16 cellular contexts compared by ENCODE assay signal in genomic region chr20:3042621-3043020, GRCh38. TPM values are rescaled to one million over a fixed set of nuclear protein-coding genes. Genes with fewer than 3 reads are reported as not detected.
A peak's percentile ranks its signal among the peaks of the same experiment; 100 is the strongest.
DNase-seq lines count a peak whose midpoint lies in the region; ATAC-seq, FAIRE-seq and TF ChIP-seq lines count a peak whose summit lies in the region.
"Had no signal": no experiment of that assay in that cellular context is flagged by ENCODE, and none has a peak within 500 bp of the region (broad histone marks: within the 10 kb centered on the region; RNA-seq: fewer than 3 reads in every experiment).

No MANE protein-coding gene starts in this region.

- H3K27me3 ChIP-seq in adrenal gland (no peaks in the 10 kb centered on the region), hepatocyte (no peaks in the 10 kb centered on the region)
- H3K27me3 ChIP-seq: neural progenitor cell had no signal

- intact Hi-C loops in adrenal gland (cut with DNase I) (no loop called here), sciatic nerve (cut with DNase I) (no loop called here)

- H3K4me3 ChIP-seq in adrenal gland (no peak overlapping the region), hepatocyte (no peak overlapping the region)
- H3K4me3 ChIP-seq: neural progenitor cell had no signal

- H3K9me3 ChIP-seq in adrenal gland (replicated peaks in 1 of 3) (no peaks in the 10 kb centered on the region), hepatocyte (ENCODE audit: low read depth) (no peaks in the 10 kb centered on the region)

- no peak overlapping the region for H2AFZ ChIP-seq in hepatocyte
- H2AFZ ChIP-seq: neural progenitor cell had no signal

- DNase-seq in COR-L47 (lab: John Stamatoyannopoulos, UW) (peak; percentile 24), adrenal gland (peak in 6 of 7 donors; percentile 37 to 76 (median 48)), hepatocyte (ENCODE audit: low spot score) (no peak), sciatic nerve (ENCODE audit: low spot score) (peak; percentile 80), H54 (ENCODE audit: insufficient read length, low spot score) (no peak), NCI-H226 (no peak), amniotic stem cell (lab: John Stamatoyannopoulos, UW) (no peak)
- DNase-seq: activated CD4-positive, alpha-beta T cell treated with anti-CD3 and anti-CD28 coated beads for 1 hour; activated T-cell treated with anti-CD3 and anti-CD28 coated beads for 4 hours; Karpas-422; stimulated activated CD4-positive, alpha-beta T cell treated with anti-CD3 and anti-CD28 coated beads, Interleukin-12 subunit alpha, Interleukin-12 subunit beta, amount 100 ng/mL, for 4 hours had no signal

- no peaks in the 10 kb centered on the region for H3K9me2 ChIP-seq in hepatocyte (replicated peaks; ENCODE audit: insufficient read depth)

- H3K4me1 ChIP-seq in adrenal gland (replicated peaks in 1 of 2): peaks cover 4 to 16% of the 10 kb centered on the region in 2 donors
- H3K4me1 ChIP-seq in hepatocyte (ENCODE audit: insufficient read depth): peaks cover 26% of the 10 kb centered on the region

- no peak for TF ChIP-seq POLR2A in adrenal gland (IDR thresholded peaks at IDR 0.05)
- TF ChIP-seq POLR2A in H54 (IDR thresholded peaks at IDR 0.05; ENCODE audit: low read depth, low read length): no peak

- WGBS in adrenal gland, 4 donors: 68 to 85% (median 75%) methylated on average over 2 to 5 of the region's 5 CpGs
- 88% methylated on average over 5 of the region's 5 CpGs for WGBS in hepatocyte (ENCODE audit: low lambda C conversion rate, missing lambda C conversion rate)

- peaks cover 13% of the 10 kb centered on the region for H3K79me2 ChIP-seq in hepatocyte

- no peak overlapping the region for H3K4me2 ChIP-seq in hepatocyte
- H3K4me2 ChIP-seq: neural progenitor cell had no signal

- H3K36me3 ChIP-seq in adrenal gland (replicated peaks in 1 of 2) (peaks cover 0 to 30% of the 10 kb centered on the region in 2 donors), hepatocyte (replicated peaks; ENCODE audit: insufficient read depth, low read depth) (no peaks in the 10 kb centered on the region)

- H4K20me1 ChIP-seq in hepatocyte (ENCODE audit: insufficient read depth, poor library complexity, severe bottlenecking): no peaks in the 10 kb centered on the region

- FAIRE-seq in H54 (lab: Jason Lieb, UNC): no peak

- H3K27ac ChIP-seq in adrenal gland (peak overlapping the region in 3 of 5 donors; percentile 36 to 84 (median 71)), hepatocyte (peak overlapping the region; percentile 85)
- H3K27ac ChIP-seq: neural progenitor cell had no signal

- ATAC-seq in sciatic nerve (peak; percentile 81), GM21526 (IDR thresholded peaks at IDR 0.05; ENCODE audit: low FRiP score, unreplicated experiment) (no peak)

- TF ChIP-seq CTCF in adrenal gland (IDR thresholded peaks at IDR 0.05) (no peak), hepatocyte (IDR thresholded peaks at IDR 0.05; ENCODE audit: poor library complexity) (no peak)

RNA-seq across cellular contexts. Expression of gene GNRH2, which starts 0.8 kb away (rescaled TPM):
- under 1 TPM in 2 of 8 donors, not detected in 6; 0.34 to 0.65 TPM for total RNA-seq in adrenal gland
- 1 to 10 TPM in 2 of 3 donors, not detected in 1; 3.1 to 4.2 TPM for polyA plus RNA-seq in adrenal gland
- total RNA-seq in hepatocyte: 27.0 and 33.8 TPM in 2 replicates
- polyA plus RNA-seq in hepatocyte: 93.8 and 131 TPM in 2 replicates
- not detected for total RNA-seq in sciatic nerve
- total RNA-seq: fibroblast of villous mesenchyme, kidney epithelial cell had no signal

RNA-seq across cellular contexts. Expression of gene MRPS26, which starts 3.2 kb away (rescaled TPM):
- 100 to 1,000 TPM in 2 of 8 donors, 10 to 100 TPM in 6; 67.2 to 144 (median 77.8) TPM for total RNA-seq in adrenal gland
- polyA plus RNA-seq in adrenal gland: 100 to 1,000 TPM in 2 of 3 donors, 10 to 100 TPM in 1; 27.9 to 145 (median 135) TPM
- total RNA-seq in hepatocyte: 84.4 and 89.2 TPM in 2 replicates
- 150 and 174 TPM in 2 replicates for polyA plus RNA-seq in hepatocyte
- total RNA-seq in sciatic nerve: 29.6 TPM

RNA-seq across cellular contexts. Expression of gene OXT, which starts 28.8 kb away (rescaled TPM):
- total RNA-seq in adrenal gland (1 to 10 TPM in 3 of 8 donors, under 1 TPM in 2, not detected in 3; 0.47 to 1.8 (median 1.1) TPM), hepatocyte (0.92 TPM in 1 of 2 replicates, not detected in the other), sciatic nerve (not detected)
- polyA plus RNA-seq in adrenal gland (10 to 100 TPM in 1 of 3 donors, 1 to 10 TPM in 1, not detected in 1; 1.5 to 20.5 TPM), hepatocyte (3.4 and 4.3 TPM in 2 replicates)
- total RNA-seq: fibroblast of villous mesenchyme, kidney epithelial cell, OCI-LY7 had no signal

RNA-seq across cellular contexts. Expression of gene AVP, which starts 41.9 kb away (rescaled TPM):
- total RNA-seq in adrenal gland (under 1 TPM in 3 of 8 donors, not detected in 5; 0.53 to 0.75 (median 0.74) TPM), hepatocyte (0.67 TPM in 1 of 2 replicates, not detected in the other), sciatic nerve (not detected)
- polyA plus RNA-seq in adrenal gland (under 1 TPM in 1 of 3 donors, not detected in 2; 0.27 TPM), hepatocyte (1.2 and 1.3 TPM in 2 replicates)
- total RNA-seq: fibroblast of villous mesenchyme, kidney epithelial cell, OCI-LY7 had no signal

Comparison
In these comparisons a context has a peak if more than half of its experiments do, and no peak if none do; other contexts are left out.
1. DNase-seq: peak in COR-L47 (single experiment), adrenal gland (6 of 7) and sciatic nerve (single experiment); none in hepatocyte (single experiment), H54 (single experiment), NCI-H226 (single experiment) and amniotic stem cell (single experiment).
2. RNA of gene GNRH2, which starts 0.8 kb away (total RNA-seq): 27.0 to 33.8 TPM in hepatocyte; 0.34 to 0.65 TPM in adrenal gland and not detected in sciatic nerve (single experiment); every median in the first group is over 10 times any median in the second.